10 cellular contexts compared by ENCODE assay signal in the genomic region with DNA sequence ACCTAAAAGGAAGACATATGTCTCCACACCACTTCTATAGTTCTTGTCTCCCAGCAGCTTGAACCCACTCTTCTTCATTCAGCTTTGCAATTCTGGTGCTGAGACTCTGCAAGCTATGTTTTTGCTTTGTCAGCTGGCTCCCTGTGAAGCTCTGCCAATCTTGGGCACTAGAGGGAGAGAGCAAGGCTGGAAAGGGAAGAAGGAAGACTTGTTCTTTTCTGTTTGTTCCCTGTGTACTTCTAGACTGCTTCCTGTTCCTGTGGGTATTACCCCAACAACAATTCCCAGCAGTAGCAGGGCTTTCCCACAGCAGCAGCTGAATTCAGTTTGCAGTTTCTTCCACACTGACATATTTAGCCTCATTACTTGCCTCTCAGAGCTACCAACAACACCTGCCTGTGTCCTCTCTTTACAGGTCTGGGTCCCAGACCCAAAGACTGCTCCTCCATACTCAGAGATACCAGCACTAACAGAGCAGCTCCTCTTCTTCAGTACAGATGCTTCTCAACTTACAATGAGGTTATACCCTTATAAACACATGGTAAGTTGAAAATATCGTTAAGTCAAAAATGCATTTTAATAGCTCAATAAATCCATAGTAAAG.
DNase-seq lines count a peak whose midpoint lies in the region; TF ChIP-seq lines count a peak whose summit lies in the region.
"Had no signal": no experiment of that assay in that cellular context is flagged by ENCODE, and none has a peak within 500 bp of the region (broad histone marks: within the 10 kb centered on the region; RNA-seq: fewer than 3 reads in every experiment).

No MANE protein-coding gene starts in this region.

- H3K4me3 ChIP-seq in BJ (ENCODE audit: low read depth, low read length), result no peak overlapping the region
- H3K4me3 ChIP-seq: pancreas had no signal

- POLR2A ChIA-PET in BJ (lab: Charles Lee), result no interaction called here

- no peaks in the 10 kb centered on the region for H3K36me3 ChIP-seq in BJ (ENCODE audit: control insufficient read depth, insufficient read depth, low read length)
- H3K36me3 ChIP-seq: pancreas had no signal

- TF ChIP-seq CTCF in BJ (IDR thresholded peaks at IDR 0.05; ENCODE audit: insufficient read depth, low read depth, low read length), result peak; percentile 54

- CTCF ChIA-PET in BJ (lab: Yijun Ruan, JAX), result interaction anchor here (0.8 to 2.7 kb wide), 7 partner anchors 8 to 273 kb away, joined by 3 to 15 read pairs (median 3); no protein-coding TSS in a partner anchor

- no peaks in the 10 kb centered on the region for H3K27me3 ChIP-seq in BJ (ENCODE audit: control insufficient read depth, insufficient read depth, low read length)
- H3K27me3 ChIP-seq: pancreas had no signal

- DNase-seq in BJ (ENCODE audit: low read depth) (no peak), HT-29 (ENCODE audit: low spot score) (peak; percentile 26), amniotic epithelial cell (ENCODE audit: low read depth) (peak; percentile 1), kidney tubule cell (ENCODE audit: low spot score) (peak; percentile 59), CD1c-positive myeloid dendritic cell (ENCODE audit: extremely low spot score) (no peak), epidermal melanocyte (ENCODE audit: insufficient read length, low spot score) (no peak), NCI-H2196 (lab: John Stamatoyannopoulos, UW; ENCODE audit: unreplicated experiment) (no peak), COR-L47 (lab: John Stamatoyannopoulos, UW) (no peak)
- DNase-seq: activated CD8-positive, alpha-beta memory T cell treated with anti-CD3 and anti-CD28 coated beads, Interleukin-2, amount 50 U/mL, for 4 hours; pancreas had no signal

Comparison
In these comparisons a context has a peak if more than half of its experiments do, and no peak if none do; other contexts are left out.
1. DNase-seq: peak in HT-29 (single experiment), amniotic epithelial cell (single experiment) and kidney tubule cell (single experiment); none in BJ (single experiment), CD1c-positive myeloid dendritic cell (single experiment), epidermal melanocyte (single experiment), NCI-H2196 (single experiment) and COR-L47 (single experiment).